24 cellular contexts compared by ENCODE assay signal in the genomic region with DNA sequence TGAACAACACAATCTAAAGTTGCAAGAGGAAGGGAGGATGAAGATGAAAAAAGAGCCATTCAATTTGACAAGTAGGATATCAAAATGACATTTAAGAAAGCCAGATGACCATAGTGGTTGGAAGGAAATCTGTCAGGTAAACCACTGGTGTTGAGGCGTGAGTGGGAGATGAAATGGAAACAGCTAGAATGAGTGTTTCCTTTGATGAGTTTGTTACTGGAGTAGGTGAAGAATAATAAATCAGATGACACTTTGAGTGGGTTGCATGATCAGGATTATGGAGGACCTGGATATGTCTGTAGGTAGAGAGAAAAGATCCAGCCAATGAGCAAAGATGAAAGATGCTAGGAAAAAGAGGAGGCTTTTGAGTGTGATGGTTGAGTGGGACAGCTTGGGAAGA.
"Had no signal": no experiment of that assay in that cellular context is flagged by ENCODE, and none has a peak within 500 bp of the region (broad histone marks: within the 10 kb centered on the region; RNA-seq: fewer than 3 reads in every experiment).

No MANE protein-coding gene starts in this region.

- H3K27ac Mint-ChIP-seq: naive thymus-derived CD4-positive, alpha-beta T cell; natural killer cell; nephron; neural progenitor cell; progenitor cell of endocrine pancreas; stimulated activated effector memory CD8-positive, alpha-beta T cell treated with anti-CD3 and anti-CD28 coated beads, Interleukin-12 subunit alpha, Interleukin-12 subunit beta, amount 100 ng/mL, for 72 hours; stimulated activated naive B cell treated with anti-CD40 and anti-IgM and Interleukin-4, amounts not matched to agents 10 μg/mL and 1 μg/mL and 100 μg/mL, for 72 hours had no signal

- H3K9me3 Mint-ChIP-seq: natural killer cell; nephron; neural progenitor cell; stimulated activated effector memory CD8-positive, alpha-beta T cell treated with anti-CD3 and anti-CD28 coated beads, Interleukin-12 subunit alpha, Interleukin-12 subunit beta, amount 100 ng/mL, for 72 hours; stimulated activated naive B cell treated with anti-CD40 and anti-IgM and Interleukin-4, amounts not matched to agents 10 μg/mL and 1 μg/mL and 100 μg/mL, for 72 hours had no signal

- H3K4me1 Mint-ChIP-seq: naive thymus-derived CD4-positive, alpha-beta T cell; natural killer cell; neural progenitor cell; stimulated activated effector memory CD8-positive, alpha-beta T cell treated with anti-CD3 and anti-CD28 coated beads, Interleukin-12 subunit alpha, Interleukin-12 subunit beta, amount 100 ng/mL, for 72 hours; stimulated activated naive B cell treated with anti-CD40 and anti-IgM and Interleukin-4, amounts not matched to agents 10 μg/mL and 1 μg/mL and 100 μg/mL, for 72 hours had no signal

- DNase-seq: naive thymus-derived CD4-positive, alpha-beta T cell; natural killer cell; occipital lobe; ovary; posterior cingulate gyrus; psoas muscle; right cardiac atrium; right lobe of liver; sigmoid colon; small intestine; stimulated activated CD4-positive, alpha-beta T cell treated with anti-CD3 and anti-CD28 coated beads, Interleukin-15, amount 100 ng/mL, for 24 hours; stimulated activated CD4-positive, alpha-beta T cell treated with anti-CD3 and anti-CD28 coated beads, Interleukin-2, amount 100 ng/mL, for 24 hours; stimulated activated CD4-positive, alpha-beta T cell treated with anti-CD3 and anti-CD28 coated beads, Interleukin-2, amount 100 ng/mL, for 48 hours; stimulated activated CD4-positive, alpha-beta T cell treated with anti-CD3 and anti-CD28 coated beads, Interleukin-4, amount 100 ng/mL, for 24 hours; stimulated activated naive B cell treated with anti-CD40 and anti-IgM and Interleukin-4, amounts not matched to agents 10 μg/mL and 1 μg/mL and 100 μg/mL, for 72 hours; stimulated activated naive CD4-positive, alpha-beta T cell treated with Interleukin-2 at 50 U/mL for 16 hours; stomach; thyroid gland; trophoblast cell; upper lobe of left lung had no signal

- H3K4me3 Mint-ChIP-seq: naive thymus-derived CD4-positive, alpha-beta T cell; natural killer cell; nephron; neural progenitor cell; stimulated activated effector memory CD8-positive, alpha-beta T cell treated with anti-CD3 and anti-CD28 coated beads, Interleukin-12 subunit alpha, Interleukin-12 subunit beta, amount 100 ng/mL, for 72 hours; stimulated activated naive B cell treated with anti-CD40 and anti-IgM and Interleukin-4, amounts not matched to agents 10 μg/mL and 1 μg/mL and 100 μg/mL, for 72 hours had no signal

- ATAC-seq: naive thymus-derived CD4-positive, alpha-beta T cell; natural killer cell; psoas muscle; right cardiac atrium; right lobe of liver; stimulated activated effector memory CD8-positive, alpha-beta T cell treated with anti-CD3 and anti-CD28 coated beads, Interleukin-12 subunit alpha, Interleukin-12 subunit beta, amount 100 ng/mL, for 72 hours; stimulated activated naive B cell treated with anti-CD40 and anti-IgM and Interleukin-4, amounts not matched to agents 10 μg/mL and 1 μg/mL and 100 μg/mL, for 72 hours had no signal

- H3K36me3 Mint-ChIP-seq: natural killer cell; neural progenitor cell; stimulated activated effector memory CD8-positive, alpha-beta T cell treated with anti-CD3 and anti-CD28 coated beads, Interleukin-12 subunit alpha, Interleukin-12 subunit beta, amount 100 ng/mL, for 72 hours; stimulated activated naive B cell treated with anti-CD40 and anti-IgM and Interleukin-4, amounts not matched to agents 10 μg/mL and 1 μg/mL and 100 μg/mL, for 72 hours had no signal
